ENCODE assay signal across 39 cellular contexts in the genomic region with DNA sequence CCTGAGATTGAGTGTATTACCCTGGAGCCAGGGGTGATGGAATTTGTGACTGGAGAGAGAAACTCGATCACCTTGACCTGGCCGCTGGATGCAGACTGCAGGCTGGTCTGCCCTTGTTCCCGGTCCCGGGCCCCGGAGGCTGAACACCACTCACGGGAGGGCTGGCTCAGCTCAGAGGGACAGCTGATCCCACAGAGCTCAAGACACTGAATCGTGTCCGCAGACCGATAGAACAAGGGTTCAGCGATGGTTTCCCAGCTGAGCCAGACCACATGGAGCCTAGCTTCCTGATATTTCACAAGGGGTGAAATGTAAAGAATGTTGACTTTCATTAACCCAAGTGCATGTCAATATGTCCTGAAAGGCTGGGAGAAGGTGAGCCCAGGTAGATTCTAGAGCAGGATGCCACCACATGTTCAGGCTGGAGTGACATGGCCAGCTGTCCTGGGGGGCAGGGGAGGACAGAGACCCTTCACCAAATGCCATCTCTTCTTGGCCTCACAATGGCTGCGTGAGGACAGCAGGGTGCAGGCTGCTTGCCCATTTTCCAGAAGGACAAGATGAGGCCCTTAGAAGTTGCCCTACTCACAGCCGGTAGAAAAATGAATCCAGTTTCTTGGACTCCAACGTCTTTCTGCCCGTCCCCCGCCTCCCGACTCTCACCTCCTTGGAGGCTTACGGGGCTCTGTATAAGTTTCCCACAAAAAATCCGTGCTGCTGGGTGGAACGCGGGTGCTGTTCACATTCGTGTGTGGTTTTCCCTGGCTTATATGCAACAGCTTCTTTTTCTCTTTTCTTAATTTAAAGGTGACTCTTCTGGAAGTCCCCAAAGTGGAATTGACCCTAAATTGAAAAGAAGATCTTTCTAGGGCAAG. TPM values are rescaled to one million over a fixed set of nuclear protein-coding genes. Genes with fewer than 3 reads are reported as not detected.
DNase-seq lines count a peak whose midpoint lies in the region; ATAC-seq, FAIRE-seq and TF ChIP-seq lines count a peak whose summit lies in the region.
"Had no signal": no experiment of that assay in that cellular context is flagged by ENCODE, and none has a peak within 500 bp of the region (broad histone marks: within the 10 kb centered on the region; RNA-seq: fewer than 3 reads in every experiment).

No MANE protein-coding gene starts in this region.

- H3K4me1 Mint-ChIP-seq in CD8-positive, alpha-beta T cell (ENCODE audit: low read depth): no peaks in the 10 kb centered on the region
- H3K4me1 Mint-ChIP-seq: activated T-helper 17 cell treated with anti-CD3 and anti-CD28 coated beads, Interleukin-2, amount 50 U/mL, for 72 hours; stimulated activated memory B cell treated with anti-CD40 and anti-IgM and Interleukin-4, amounts not matched to agents 10 μg/mL and 1 μg/mL and 100 μg/mL, for 72 hours had no signal

- H3K9ac ChIP-seq in H1 (replicated peaks in 1 of 4; ENCODE audit: extremely low read depth in 1 of 4, low read depth in 3 of 4, low read length in 3 of 4): no peak overlapping the region
- H3K9ac ChIP-seq in HepG2 (ENCODE audit: insufficient read depth, low read depth, low read length): no peak overlapping the region
- H3K9ac ChIP-seq: GM23248 had no signal

- TF ChIP-seq RAD21 in Ishikawa (IDR thresholded peaks at IDR 0.05; ENCODE audit: low read depth) (peak; percentile 16; the same call in 1 of the 2 replicates), H1 (IDR thresholded peaks at IDR 0.05 in 1 of 2, conservative IDR thresholded peaks at IDR 0.05 in 1 of 2; ENCODE audit: low read depth in 2 of 2, low read length in 2 of 2) (no peak; a peak in 1 of 4 replicates), HepG2 (CRISPR knock-in tag; IDR thresholded peaks at IDR 0.05) (no peak)

- TF ChIP-seq EP300 in Ishikawa (IDR thresholded peaks at IDR 0.05; ENCODE audit: borderline replicate concordance): peak; percentile 93
- no peak for TF ChIP-seq EP300 in H1 (IDR thresholded peaks at IDR 0.05; ENCODE audit: borderline replicate concordance in 1 of 2, low read depth in 2 of 2, low read length in 2 of 2)
- TF ChIP-seq EP300 in HepG2 (IDR thresholded peaks at IDR 0.05; ENCODE audit: low read depth in 2 of 2, low read length in 2 of 2): no peak
- TF ChIP-seq EP300 in HepG2 (CRISPR knock-in tag; IDR thresholded peaks at IDR 0.05; ENCODE audit: borderline replicate concordance): no peak

- no peaks in the 10 kb centered on the region for H3K23me2 ChIP-seq in H1 (ENCODE audit: low read depth, low read length)

- no peak overlapping the region for H4K91ac ChIP-seq in H1 (replicated peaks; ENCODE audit: insufficient read length, low read length)

- intact Hi-C loops in HepG2 (cut with micrococcal nuclease; ENCODE audit: unreplicated experiment): no loop called here
- intact Hi-C loops in CD8-positive, alpha-beta T cell (cut with DNase I, micrococcal nuclease): no loop called here

- H3K4me3 Mint-ChIP-seq in CD8-positive, alpha-beta T cell: no peak overlapping the region
- H3K4me3 Mint-ChIP-seq: activated CD8-positive, alpha-beta T cell treated with anti-CD3 and anti-CD28 coated beads for 36 hours; activated T-helper 17 cell treated with anti-CD3 and anti-CD28 coated beads, Interleukin-2, amount 50 U/mL, for 72 hours; CD14-positive monocyte; HFFc6; stimulated activated memory B cell treated with anti-CD40 and anti-IgM and Interleukin-4, amounts not matched to agents 10 μg/mL and 1 μg/mL and 100 μg/mL, for 72 hours; T-helper 1 cell treated with Interleukin-12 subunit alpha and Interleukin-12 subunit beta and Interleukin-4 antibody, amounts not matched to agents 30 μg/mL and 1 μg/mL, for 36 hours had no signal

- H3K79me2 ChIP-seq in H1 (ENCODE audit: control insufficient read depth in 1 of 2, insufficient read depth in 2 of 2, low read length in 2 of 2) (no peaks in the 10 kb centered on the region), HepG2 (ENCODE audit: insufficient read depth, low read length) (no peaks in the 10 kb centered on the region)

- H3K27me3 ChIP-seq in H1 (replicated peaks in 1 of 4; ENCODE audit: control insufficient read depth in 3 of 4, extremely low read depth in 1 of 4, insufficient read depth in 3 of 4, low read length in 3 of 4) (no peaks in the 10 kb centered on the region), HepG2 (ENCODE audit: control insufficient read depth in 1 of 2, insufficient read depth in 2 of 2, low read length in 2 of 2) (no peaks in the 10 kb centered on the region)
- H3K27me3 ChIP-seq in CD8-positive, alpha-beta T cell (ENCODE audit: insufficient read depth, low read length): no peaks in the 10 kb centered on the region
- H3K27me3 ChIP-seq: brain microvascular endothelial cell, esophagus squamous epithelium, heart right ventricle, neutrophil had no signal

- H3K36me3 ChIP-seq in H1 (ENCODE audit: control insufficient read depth in 2 of 4, insufficient read depth in 4 of 4, low read length in 3 of 4): peaks cover 0 to 10% (median 3%) of the 10 kb centered on the region in 4 experiments; a peak in 4 of 8 replicates
- no peaks in the 10 kb centered on the region; a peak in 1 of 5 replicates for H3K36me3 ChIP-seq in HepG2 (replicated peaks in 1 of 2; ENCODE audit: control insufficient read depth in 1 of 2, insufficient read depth in 2 of 2, low read length in 2 of 2)
- H3K36me3 ChIP-seq in CD8-positive, alpha-beta T cell (ENCODE audit: insufficient read depth, low read length): no peaks in the 10 kb centered on the region
- H3K36me3 ChIP-seq: esophagus squamous epithelium, neutrophil had no signal

- CTCF ChIA-PET in H1 (lab: Charles Lee; ENCODE audit: partially characterized antibody): interaction anchor here (0.7 to 6.4 kb wide), 15 partner anchors 8 to 966 kb away, joined by 3 to 31 read pairs (median 3); no protein-coding TSS in a partner anchor
- CTCF ChIA-PET in HepG2 (lab: Yijun Ruan, JAX; ENCODE audit: low intra/inter-chr PET ratio, low total read pairs): no interaction called here
- CTCF ChIA-PET in CD8-positive, alpha-beta T cell (lab: Charles Lee): no interaction called here

- 91% methylated on average over 21 of the region's 21 CpGs; no CpG with 5 or more reads in 1 of the 2 experiments for WGBS in H1 (ENCODE audit: extremely low coverage in 1 of 2, insufficient coverage in 1 of 2, insufficient read length in 1 of 2, insufficient replicate concordance in 2 of 2, low coverage in 1 of 2, low lambda C conversion rate in 2 of 2, missing lambda C conversion rate in 1 of 2), 2 experiments
- WGBS in HepG2 (ENCODE audit: low lambda C conversion rate): 83% methylated on average over 21 of the region's 21 CpGs

- H3K4me1 ChIP-seq in H1 (replicated peaks in 1 of 4; ENCODE audit: control insufficient read depth in 3 of 4, insufficient read depth in 4 of 4, low read length in 3 of 4) (no peaks in the 10 kb centered on the region; a peak in 1 of 7 replicates), HepG2 (ENCODE audit: insufficient read depth, low read length) (peaks cover 31% of the 10 kb centered on the region)
- no peaks in the 10 kb centered on the region for H3K4me1 ChIP-seq in CD8-positive, alpha-beta T cell (ENCODE audit: insufficient read depth, low read length)

- no peak overlapping the region for H4K8ac ChIP-seq in H1 (ENCODE audit: extremely low read depth, insufficient read depth, low read length)

- peaks cover 18% of the 10 kb centered on the region for H3K36me3 Mint-ChIP-seq in CD8-positive, alpha-beta T cell

- H3K9me3 Mint-ChIP-seq in CD8-positive, alpha-beta T cell: peaks cover 9% of the 10 kb centered on the region
- H3K9me3 Mint-ChIP-seq: HFFc6 had no signal

- BruUV-seq in HepG2 (replicated peaks; lab: Mats Ljungman, UMichigan): no TSS peak

- no peak for FAIRE-seq in H1 (lab: Jason Lieb, UNC)
- FAIRE-seq in HepG2 (lab: Jason Lieb, UNC): no peak
- FAIRE-seq: A204.1, K562, TTC549 had no signal

- H3K4ac ChIP-seq in H1 (replicated peaks; ENCODE audit: insufficient read length, low read depth, low read length): no peak overlapping the region

- 0 out of 2 replicates have a peak overlapping the region, but pooled peaks have one; percentile 3 for H2AK5ac ChIP-seq in H1 (ENCODE audit: low read depth, low read length)

- no peak overlapping the region for H3K56ac ChIP-seq in H1 (replicated peaks; ENCODE audit: insufficient read length, low read depth, low read length)

- no peak overlapping the region for H3K4me2 ChIP-seq in H1 (ENCODE audit: insufficient read depth in 1 of 2, low read depth in 2 of 2, low read length in 2 of 2)
- no peak overlapping the region for H3K4me2 ChIP-seq in HepG2 (ENCODE audit: low read depth, low read length)

- H2BK5ac ChIP-seq in H1 (ENCODE audit: low read depth, low read length): no peak overlapping the region

- no peaks in the 10 kb centered on the region for H3K79me1 ChIP-seq in H1 (ENCODE audit: low read depth, low read length)

- POLR2A ChIA-PET in H1 (lab: Charles Lee; ENCODE audit: partially characterized antibody) (interaction anchor here (0.8 to 1.6 kb wide), 6 partner anchors 10 to 106 kb away, joined by 3 to 6 read pairs (median 3); no protein-coding TSS in a partner anchor), HepG2 (lab: Yijun Ruan, JAX) (interaction anchor here (0.6 kb wide), 1 partner anchor 462 kb away, joined by 3 read pairs; no protein-coding TSS in a partner anchor)
- POLR2A ChIA-PET in CD8-positive, alpha-beta T cell (lab: Charles Lee): no interaction called here

- TF ChIP-seq POLR2A in H1 (IDR thresholded peaks at IDR 0.05; ENCODE audit: control extremely low read depth in 1 of 2, low read depth in 2 of 2, low read length in 2 of 2) (no peak), HepG2 (IDR thresholded peaks at IDR 0.05; ENCODE audit: insufficient read depth in 1 of 2, low read depth in 2 of 2, low read length in 2 of 2) (no peak)

- H2BK120ac ChIP-seq in H1 (replicated peaks; ENCODE audit: low read depth, low read length): no peak overlapping the region

- DNase-seq in H1 (ENCODE audit: low read depth in 1 of 2, low spot score in 2 of 2) (no peak), HepG2 (ENCODE audit: low spot score) (peak; percentile 54), renal cortical epithelial cell (ENCODE audit: low read depth) (peak; percentile 70), ureter (ENCODE audit: low spot score) (no peak)
- no peak for DNase-seq in CD8-positive, alpha-beta T cell
- DNase-seq: activated CD4-positive, alpha-beta T cell treated with anti-CD3 and anti-CD28 coated beads for 1 hour; activated CD8-positive, alpha-beta memory T cell treated with anti-CD3 and anti-CD28 coated beads, Interleukin-2, amount 50 U/mL, for 48 hours; activated CD8-positive, alpha-beta T cell treated with anti-CD3 and anti-CD28 coated beads for 36 hours; activated naive CD4-positive, alpha-beta T cell treated with anti-CD3 and anti-CD28 coated beads, Interleukin-2, amount 50 U/mL, for 16 hours; amniotic stem cell; brain microvascular endothelial cell; Calu3; cerebellar nuclear complex; DND-41; esophagus squamous epithelium; foreskin melanocyte; GF-D8; GM23248; heart right ventricle; HFFc6; left colon; NCI-H1105; NCI-H187 treated with DMSO at 0.1 percent for 48 hours; NCI-H2171; NCI-H510A; substantia nigra had no signal

- in situ Hi-C loops in HepG2 (cut with HindIII; ENCODE audit: extremely low pct_ligation_motif_present, low pct_unique_long_range_greater_than_20kb): loop anchor here (25.0 kb wide), 1 partner anchor 95 kb away; no protein-coding TSS in a partner anchor

- no peaks in the 10 kb centered on the region for H4K20me1 ChIP-seq in H1 (replicated peaks in 1 of 2; ENCODE audit: control insufficient read depth in 1 of 2, insufficient read depth in 2 of 2, low read length in 2 of 2)
- H4K20me1 ChIP-seq in HepG2 (ENCODE audit: insufficient read depth, low read length): no peaks in the 10 kb centered on the region

- peak; percentile 50 for ATAC-seq in HepG2
- no peak for ATAC-seq in CD8-positive, alpha-beta T cell
- ATAC-seq in GM21526 (IDR thresholded peaks at IDR 0.05; ENCODE audit: low FRiP score, unreplicated experiment): no peak
- no peak for ATAC-seq in HG02973 (IDR thresholded peaks at IDR 0.05; ENCODE audit: unreplicated experiment)
- ATAC-seq: activated CD8-positive, alpha-beta T cell treated with anti-CD3 and anti-CD28 coated beads for 36 hours; activated T-helper 17 cell treated with anti-CD3 and anti-CD28 coated beads, Interleukin-2, amount 50 U/mL, for 72 hours; heart right ventricle; K562; left colon; stimulated activated memory B cell treated with anti-CD40 and anti-IgM and Interleukin-4, amounts not matched to agents 10 μg/mL and 1 μg/mL and 100 μg/mL, for 72 hours had no signal

- H3K27ac ChIP-seq in H1 (ENCODE audit: low read depth, low read length): no peak overlapping the region
- H3K27ac ChIP-seq in HepG2 (ENCODE audit: extremely low read length, insufficient read depth, low read length): peak overlapping the region; percentile 47
- no peak overlapping the region for H3K27ac ChIP-seq in CD8-positive, alpha-beta T cell (ENCODE audit: low read depth, low read length)
- H3K27ac ChIP-seq: brain microvascular endothelial cell, esophagus squamous epithelium, GM23248, heart right ventricle, neutrophil, RWPE1, SK-N-MC had no signal

- no peaks in the 10 kb centered on the region for H3K9me3 ChIP-seq in H1 (ENCODE audit: insufficient read depth in 2 of 2, low read depth in 1 of 2, low read length in 1 of 2)
- peaks cover 14% of the 10 kb centered on the region for H3K9me3 ChIP-seq in HepG2 (ENCODE audit: low read length)
- H3K9me3 ChIP-seq in CD8-positive, alpha-beta T cell (ENCODE audit: low read length): no peaks in the 10 kb centered on the region
- H3K9me3 ChIP-seq: esophagus squamous epithelium, neutrophil had no signal

- no peak overlapping the region for H2AFZ ChIP-seq in H1 (ENCODE audit: low read length)
- no peak overlapping the region for H2AFZ ChIP-seq in HepG2 (ENCODE audit: low read length)
- H2AFZ ChIP-seq: GM23248 had no signal

- no peak overlapping the region for H2BK12ac ChIP-seq in H1 (ENCODE audit: low read depth, low read length)

- TF ChIP-seq CTCF in H1 (IDR thresholded peaks at IDR 0.05; ENCODE audit: control extremely low read depth in 1 of 3, insufficient read depth in 1 of 3, low read depth in 1 of 3, low read length in 3 of 3): no peak
- TF ChIP-seq CTCF in HepG2 (CRISPR knock-in tag; IDR thresholded peaks at IDR 0.05): no peak
- TF ChIP-seq CTCF in CD8-positive, alpha-beta T cell (IDR thresholded peaks at IDR 0.05): no peak

- no peak overlapping the region for H3K23ac ChIP-seq in H1 (ENCODE audit: insufficient read length)

- no peak overlapping the region for H4K5ac ChIP-seq in H1 (ENCODE audit: insufficient read length, low read depth, low read length)

- H3K18ac ChIP-seq in H1 (ENCODE audit: extremely low read depth, low read length): no peak overlapping the region

- no peak overlapping the region for H3K14ac ChIP-seq in H1 (ENCODE audit: insufficient read length)

- no peak overlapping the region for H2BK15ac ChIP-seq in H1 (ENCODE audit: low read length)

- no peak overlapping the region for H2BK20ac ChIP-seq in H1 (ENCODE audit: low read length)

- H3K4me3 ChIP-seq in H1 (ENCODE audit: extremely low read depth in 1 of 4, insufficient read depth in 2 of 4, low read depth in 3 of 4, low read length in 4 of 4): no peak overlapping the region
- no peak overlapping the region for H3K4me3 ChIP-seq in HepG2 (replicated peaks in 1 of 3; ENCODE audit: insufficient read depth in 1 of 3, low read depth in 2 of 3, low read length in 3 of 3)
- H3K4me3 ChIP-seq in CD8-positive, alpha-beta T cell (ENCODE audit: low read depth, low read length): no peak overlapping the region
- H3K4me3 ChIP-seq: esophagus squamous epithelium, GM23248, heart right ventricle, K562, SK-N-MC had no signal

- H3K27ac Mint-ChIP-seq in CD8-positive, alpha-beta T cell: no peak overlapping the region
- H3K27ac Mint-ChIP-seq: activated CD8-positive, alpha-beta T cell treated with anti-CD3 and anti-CD28 coated beads for 36 hours; activated T-helper 17 cell treated with anti-CD3 and anti-CD28 coated beads, Interleukin-2, amount 50 U/mL, for 72 hours; CD14-positive monocyte; HFFc6; stimulated activated memory B cell treated with anti-CD40 and anti-IgM and Interleukin-4, amounts not matched to agents 10 μg/mL and 1 μg/mL and 100 μg/mL, for 72 hours; T-helper 1 cell treated with Interleukin-12 subunit alpha and Interleukin-12 subunit beta and Interleukin-4 antibody, amounts not matched to agents 30 μg/mL and 1 μg/mL, for 36 hours had no signal

- no peaks in the 10 kb centered on the region for H3K27me3 Mint-ChIP-seq in CD8-positive, alpha-beta T cell (ENCODE audit: low read depth)
- H3K27me3 Mint-ChIP-seq: activated CD8-positive, alpha-beta T cell treated with anti-CD3 and anti-CD28 coated beads for 36 hours; stimulated activated memory B cell treated with anti-CD40 and anti-IgM and Interleukin-4, amounts not matched to agents 10 μg/mL and 1 μg/mL and 100 μg/mL, for 72 hours had no signal

RNA-seq across cellular contexts. Expression of a gene that starts 50.9 kb away (rescaled TPM):
- 155 and 161 TPM in 2 replicates for total RNA-seq in H1 (2021; fragmentation: NEBNext Ultra II Directional; extraction: Animal tissue kit (Norgen Biotek cat#: 25700))
- polyA plus RNA-seq in H1 (2011; rRNA removed) (28.3 and 51.1 TPM in 2 replicates), HepG2 (2011; rRNA removed) (60.9 and 81.6 TPM in 2 replicates)
- polyA plus RNA-seq in H1 (2011; cell fraction: cytosol; rRNA removed): 90.9 TPM
- 15.6 TPM for polyA plus RNA-seq in H1 (2011; cell fraction: nucleus; rRNA removed)
- 92.5 to 157 TPM (median 115 TPM) in 4 replicates for polyA plus RNA-seq in H1 (2012, experiment 1 of 2)
- 11.4 TPM for polyA plus RNA-seq in H1 (2012, experiment 2 of 2)
- polyA plus RNA-seq in H1 (2013, experiment 1 of 2): 87.2 TPM
- 85.0 TPM for polyA plus RNA-seq in H1 (2013, experiment 2 of 2)
- polyA minus RNA-seq in H1 (2011; rRNA and poly(A)+ RNA removed): 46.2 and 64.7 TPM in 2 replicates
- 44.8 TPM for polyA minus RNA-seq in H1 (2011; cell fraction: cytosol; rRNA and poly(A)+ RNA removed)
- polyA minus RNA-seq in H1 (2011; cell fraction: nucleus; rRNA and poly(A)+ RNA removed): 44.1 TPM
- total RNA-seq in HepG2 (2016; rRNA removed; fragmentation: Illumina TruSeq; extraction: Trizol) (130 and 254 TPM in 2 replicates), renal cortical epithelial cell (101 and 130 TPM in 2 replicates), ureter (98.2 TPM)
- 20.7 and 26.0 TPM in 2 replicates for total RNA-seq in HepG2 (2016; cell fraction: cytosol; rRNA removed; fragmentation: Illumina TruSeq; extraction: Trizol; ENCODE audit: low read depth)
- total RNA-seq in HepG2 (2016; cell fraction: insoluble cytoplasmic fraction; rRNA removed; fragmentation: Illumina TruSeq; extraction: Trizol): 128 and 254 TPM in 2 replicates
- total RNA-seq in HepG2 (2016; cell fraction: membrane; rRNA removed; fragmentation: Illumina TruSeq; extraction: Trizol): 42.3 and 49.4 TPM in 2 replicates
- total RNA-seq in HepG2 (2016; cell fraction: nucleus; rRNA removed; fragmentation: Illumina TruSeq; extraction: Trizol): 114 and 115 TPM in 2 replicates
- 36.8 and 56.4 TPM in 2 replicates for polyA plus RNA-seq in HepG2 (2011; cell fraction: cytosol; rRNA removed)
- 33.2 and 43.2 TPM in 2 replicates for polyA plus RNA-seq in HepG2 (2011; cell fraction: nucleus; rRNA removed)
- 87.2 and 121 TPM in 2 replicates for polyA plus RNA-seq in HepG2 (2012)
- 17.5 and 20.7 TPM in 2 replicates for polyA plus RNA-seq in HepG2 (2016; cell fraction: cytosol; fragmentation: Illumina TruSeq; extraction: Trizol; ENCODE audit: low read depth)
- polyA plus RNA-seq in HepG2 (2016; cell fraction: insoluble cytoplasmic fraction; fragmentation: Illumina TruSeq; extraction: Trizol; ENCODE audit: low read depth): 266 and 281 TPM in 2 replicates
- polyA plus RNA-seq in HepG2 (2016; cell fraction: membrane; fragmentation: Illumina TruSeq; extraction: Trizol; ENCODE audit: low read depth): 28.6 and 36.5 TPM in 2 replicates
- 120 and 122 TPM in 2 replicates for polyA plus RNA-seq in HepG2 (2016; cell fraction: nucleus; fragmentation: Illumina TruSeq; extraction: Trizol; ENCODE audit: insufficient read depth, low read depth)
- 15.7 and 27.0 TPM in 2 replicates for polyA minus RNA-seq in HepG2 (2011; rRNA and poly(A)+ RNA removed; ENCODE audit: low replicate concordance)
- 54.9 and 60.7 TPM in 2 replicates for polyA minus RNA-seq in HepG2 (2011; cell fraction: cytosol; rRNA and poly(A)+ RNA removed)
- polyA minus RNA-seq in HepG2 (2011; cell fraction: nucleus; rRNA and poly(A)+ RNA removed): 109 and 119 TPM in 2 replicates
- total RNA-seq in CD8-positive, alpha-beta T cell: 10 to 100 TPM; 49.7 to 58.0 TPM

Comparison
In these comparisons a context has a peak if more than half of its experiments do, and no peak if none do; other contexts are left out.
1. DNase-seq: peak in HepG2 (single experiment) and renal cortical epithelial cell (single experiment); none in H1 (0 of 2), CD8-positive, alpha-beta T cell (0 of 7) and ureter (single experiment).